10 cellular contexts compared by ENCODE assay signal in genomic region chr3:113897373-113897777, GRCh38. TPM values are rescaled to one million over a fixed set of nuclear protein-coding genes. Genes with fewer than 3 reads are reported as not detected.
DNase-seq lines count a peak whose midpoint lies in the region; ATAC-seq and TF ChIP-seq lines count a peak whose summit lies in the region.
"Had no signal": no experiment of that assay in that cellular context is flagged by ENCODE, and none has a peak within 500 bp of the region (broad histone marks: within the 10 kb centered on the region; RNA-seq: fewer than 3 reads in every experiment).

No MANE protein-coding gene starts in this region.

- no peak for ATAC-seq in CD4-positive, CD25-positive, alpha-beta regulatory T cell (ENCODE audit: low read depth in 2 of 2)
- ATAC-seq in body of pancreas (peak; percentile 99), mucosa of descending colon (peak; percentile 99), natural killer cell (no peak), HG02588 (IDR thresholded peaks at IDR 0.05; ENCODE audit: unreplicated experiment) (no peak), GM19324 (IDR thresholded peaks at IDR 0.05; ENCODE audit: low FRiP score, unreplicated experiment) (no peak)
- ATAC-seq: sciatic nerve had no signal

- H3K36me3 Mint-ChIP-seq in CD4-positive, CD25-positive, alpha-beta regulatory T cell = no peaks in the 10 kb centered on the region
- no peaks in the 10 kb centered on the region for H3K36me3 Mint-ChIP-seq in natural killer cell

- no peaks in the 10 kb centered on the region for H3K9me3 ChIP-seq in CD4-positive, CD25-positive, alpha-beta regulatory T cell (ENCODE audit: control insufficient read depth in 2 of 2, low read length in 2 of 2)
- H3K9me3 ChIP-seq in body of pancreas (no peaks in the 10 kb centered on the region), mucosa of descending colon (no peaks in the 10 kb centered on the region)

- no peak overlapping the region for H3K27ac Mint-ChIP-seq in CD4-positive, CD25-positive, alpha-beta regulatory T cell
- no peak overlapping the region for H3K27ac Mint-ChIP-seq in natural killer cell

- H3K27me3 Mint-ChIP-seq in CD4-positive, CD25-positive, alpha-beta regulatory T cell = no peaks in the 10 kb centered on the region
- H3K27me3 Mint-ChIP-seq in natural killer cell (ENCODE audit: low read depth in 2 of 2) = peaks cover 0 to 2% of the 10 kb centered on the region in 2 donors

- TF ChIP-seq CTCF in LNCaP clone FGC (IDR thresholded peaks at IDR 0.05; ENCODE audit: control insufficient read depth, extremely low read depth, insufficient read depth) = no peak
- peak in 2 of 7 experiments; percentile 13 to 15 for TF ChIP-seq CTCF in body of pancreas (IDR thresholded peaks at IDR 0.05)
- TF ChIP-seq CTCF in mucosa of descending colon (IDR thresholded peaks at IDR 0.05) = no peak
- no peak for TF ChIP-seq CTCF in natural killer cell (IDR thresholded peaks at IDR 0.05)

- in situ Hi-C loops in ACHN (cut with HindIII; ENCODE audit: low pct_ligation_motif_present, low pct_unique_long_range_greater_than_20kb, low sequenced_read_pairs) = no loop called here

- H3K36me3 ChIP-seq in CD4-positive, CD25-positive, alpha-beta regulatory T cell (ENCODE audit: control insufficient read depth, insufficient read depth, low read length) = no peaks in the 10 kb centered on the region
- H3K36me3 ChIP-seq in body of pancreas (replicated peaks in 1 of 2; ENCODE audit: insufficient read depth in 1 of 2, low read depth in 2 of 2) (no peaks in the 10 kb centered on the region), mucosa of descending colon (ENCODE audit: low read depth) (no peaks in the 10 kb centered on the region)

- peak in 1 of 3 donors; percentile 16 for DNase-seq in CD4-positive, CD25-positive, alpha-beta regulatory T cell
- DNase-seq in LNCaP clone FGC (ENCODE audit: low read depth) = peak; percentile 96
- peak; percentile 27 to 73 (median 44) for DNase-seq in body of pancreas
- DNase-seq in mucosa of descending colon = peak in 1 of 3 donors; percentile 65
- DNase-seq in natural killer cell = no peak
- no peak for DNase-seq in ACHN
- DNase-seq: SHP77 had no signal

- no peaks in the 10 kb centered on the region for H3K4me1 ChIP-seq in CD4-positive, CD25-positive, alpha-beta regulatory T cell (ENCODE audit: control insufficient read depth, insufficient read depth, low read length, poor library complexity, severe bottlenecking)
- H3K4me1 ChIP-seq in body of pancreas (peaks cover 19% of the 10 kb centered on the region), mucosa of descending colon (ENCODE audit: low read depth) (no peaks in the 10 kb centered on the region)

- peaks cover 0 to 1% (median 0%) of the 10 kb centered on the region in 7 donors for H3K9me3 Mint-ChIP-seq in CD4-positive, CD25-positive, alpha-beta regulatory T cell
- no peaks in the 10 kb centered on the region for H3K9me3 Mint-ChIP-seq in natural killer cell

- intact Hi-C loops in body of pancreas (cut with DNase I) = no loop called here
- intact Hi-C loops in mucosa of descending colon (cut with DNase I, micrococcal nuclease) = no loop called here
- intact Hi-C loops in natural killer cell (cut with micrococcal nuclease) = no loop called here

- H3K4me1 Mint-ChIP-seq in CD4-positive, CD25-positive, alpha-beta regulatory T cell = peaks cover 0 to 6% (median 5%) of the 10 kb centered on the region in 4 donors
- no peaks in the 10 kb centered on the region for H3K4me1 Mint-ChIP-seq in natural killer cell

- no peak overlapping the region for H3K27ac ChIP-seq in CD4-positive, CD25-positive, alpha-beta regulatory T cell (ENCODE audit: insufficient read depth, low read length, poor library complexity, severe bottlenecking)
- peak overlapping the region; percentile 63 to 90 (median 76) for H3K27ac ChIP-seq in body of pancreas

- peak; percentile 28 to 88 (median 85) for TF ChIP-seq POLR2A in body of pancreas (IDR thresholded peaks at IDR 0.05)

- H3K4me3 ChIP-seq in CD4-positive, CD25-positive, alpha-beta regulatory T cell (ENCODE audit: low read depth, low read length) = peak overlapping the region; percentile 56
- H3K4me3 ChIP-seq in LNCaP clone FGC (ENCODE audit: low read depth, low read length) = peak overlapping the region; percentile 48
- peak overlapping the region; percentile 3 to 22 for H3K4me3 ChIP-seq in body of pancreas
- H3K4me3 ChIP-seq in mucosa of descending colon = no peak overlapping the region

- 7 to 8% methylated on average over 1 of the region's 1 CpG for WGBS in body of pancreas, 2 donors

- H3K4me3 Mint-ChIP-seq in CD4-positive, CD25-positive, alpha-beta regulatory T cell = no peak overlapping the region
- H3K4me3 Mint-ChIP-seq in natural killer cell = no peak overlapping the region

- H3K27me3 ChIP-seq in CD4-positive, CD25-positive, alpha-beta regulatory T cell (ENCODE audit: control insufficient read depth, insufficient read depth, low read length) = peaks cover 7% of the 10 kb centered on the region
- no peaks in the 10 kb centered on the region for H3K27me3 ChIP-seq in body of pancreas

RNA-seq across cellular contexts. Expression of gene ZDHHC23, which starts 50.4 kb away (rescaled TPM):
- 7.4 TPM for total RNA-seq in CD4-positive, CD25-positive, alpha-beta regulatory T cell
- polyA plus RNA-seq in CD4-positive, CD25-positive, alpha-beta regulatory T cell = 1 to 10 TPM in 1 of 4 donors, under 1 TPM in 3; 0.49 to 2.1 (median 0.63) TPM
- total RNA-seq in body of pancreas (1 to 10 TPM; 5.6 to 7.0 TPM), mucosa of descending colon (10 to 100 TPM; 31.4 to 66.7 (median 36.1) TPM), natural killer cell (1 to 10 TPM; 2.5 to 4.7 (median 3.5) TPM)

RNA-seq across cellular contexts. Expression of gene GRAMD1C, which starts 58.8 kb away (rescaled TPM):
- 1.8 TPM for total RNA-seq in CD4-positive, CD25-positive, alpha-beta regulatory T cell
- 1 to 10 TPM in 1 of 4 donors, under 1 TPM in 2, not detected in 1; 0.20 to 1.4 (median 0.32) TPM for polyA plus RNA-seq in CD4-positive, CD25-positive, alpha-beta regulatory T cell
- 10 to 100 TPM; 18.5 to 27.0 TPM for total RNA-seq in body of pancreas
- 10 to 100 TPM in 1 of 3 donors, 1 to 10 TPM in 2; 5.7 to 19.5 (median 8.6) TPM for total RNA-seq in mucosa of descending colon
- 1 to 10 TPM; 2.7 to 3.9 (median 3.6) TPM for total RNA-seq in natural killer cell

Comparison
In these comparisons a context has a peak if more than half of its experiments do, and no peak if none do; other contexts are left out.
1. ATAC-seq: peak in body of pancreas (single experiment) and mucosa of descending colon (single experiment); none in CD4-positive, CD25-positive, alpha-beta regulatory T cell (0 of 2), natural killer cell (0 of 3), HG02588 (single experiment) and GM19324 (single experiment).
2. DNase-seq: peak in LNCaP clone FGC (single experiment) and body of pancreas (4 of 4); none in natural killer cell (single experiment) and ACHN (single experiment).